In the genomic region with DNA sequence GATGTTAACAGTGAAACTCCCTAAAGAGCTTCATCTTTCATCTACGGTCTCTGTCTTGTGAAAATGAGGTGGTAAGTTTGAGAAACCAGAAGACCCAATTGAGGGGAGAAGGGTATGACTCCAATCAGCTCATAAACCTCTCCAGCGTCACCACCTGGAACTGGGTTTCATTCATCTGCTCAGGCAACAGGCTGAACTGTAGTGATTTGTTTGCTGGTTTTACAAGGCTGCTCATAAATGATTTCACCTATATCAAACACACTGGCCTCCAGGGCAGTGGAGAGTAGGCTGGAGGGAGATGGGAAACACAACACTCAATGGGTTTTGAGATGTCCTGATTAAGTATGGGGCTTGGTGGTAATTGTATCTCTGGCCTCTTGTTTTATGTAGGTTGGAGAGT, we compare ENCODE assay signal across 30 cellular contexts.
"Had no signal": no experiment of that assay in that cellular context is flagged by ENCODE, and none has a peak within 500 bp of the region (broad histone marks: within the 10 kb centered on the region; RNA-seq: fewer than 3 reads in every experiment).

No MANE protein-coding gene starts in this region.

- H3K9ac ChIP-seq: neural progenitor cell had no signal

- H3K27ac ChIP-seq: colonic mucosa, epithelial cell of prostate, foreskin keratinocyte, neural progenitor cell, prostate gland, skin epidermis, spleen, testis, tibial artery, upper lobe of left lung, uterus had no signal

- H3K36me3 Mint-ChIP-seq: memory B cell; naive B cell; natural killer cell treated with Interleukin-12 subunit alpha and Interleukin-12 subunit beta and Interleukin-15 and Interleukin-18, amount 100 ng/mL, for 72 hours; neural progenitor cell; stimulated activated memory B cell treated with anti-CD40 and anti-IgM and Interleukin-4, amounts not matched to agents 10 μg/mL and 1 μg/mL and 100 μg/mL, for 72 hours had no signal

- DNase-seq: colonic mucosa; effector CD8-positive, alpha-beta T cell; endodermal cell; foreskin keratinocyte; glutamatergic neuron; heart right ventricle; hippocampal formation; kidney glomerular epithelial cell; naive B cell; nucleus accumbens; right cardiac atrium; spleen; stimulated activated CD4-positive, alpha-beta T cell treated with anti-CD3 and anti-CD28 coated beads, Interleukin-4, amount 100 ng/mL, for 4 hours; stimulated activated naive CD8-positive, alpha-beta T cell treated with anti-CD3 and anti-CD28 coated beads, Interleukin-15, Interleukin-2, amounts not matched to agents 100 U/mL and 50 U/mL, for 24 hours; substantia nigra; testis; tibial artery; upper lobe of left lung; uterus had no signal

- H3K4me1 ChIP-seq: colonic mucosa, foreskin keratinocyte, heart right ventricle, neural progenitor cell, spleen, tibial artery, upper lobe of left lung, uterus had no signal

- H3K9me3 ChIP-seq: colonic mucosa, heart right ventricle, prostate gland, testis, tibial artery, upper lobe of left lung, uterus had no signal

- H3K27me3 ChIP-seq: colonic mucosa, heart right ventricle, neural progenitor cell, spleen, testis, tibial artery, upper lobe of left lung, uterus had no signal

- H3K36me3 ChIP-seq: colonic mucosa, heart right ventricle, neural progenitor cell, prostate gland, spleen, tibial artery, upper lobe of left lung, uterus had no signal

- H3K4me2 ChIP-seq: neural progenitor cell had no signal

- ATAC-seq: esophagus mucosa; foreskin keratinocyte; heart right ventricle; left lobe of liver; natural killer cell treated with Interleukin-12 subunit alpha and Interleukin-12 subunit beta and Interleukin-15 and Interleukin-18, amount 100 ng/mL, for 72 hours; right cardiac atrium; stimulated activated memory B cell treated with anti-CD40 and anti-IgM and Interleukin-4, amounts not matched to agents 10 μg/mL and 1 μg/mL and 100 μg/mL, for 72 hours; stimulated activated naive CD8-positive, alpha-beta T cell treated with anti-CD3 and anti-CD28 coated beads, Interleukin-15, Interleukin-2, amounts not matched to agents 100 U/mL and 50 U/mL, for 24 hours had no signal

- H3K27ac Mint-ChIP-seq: dendritic cell treated with granulocyte-macrophage colony-stimulating factor and Interleukin-4, amounts not matched to agents 40 ng/mL and 50 ng/mL, for 4 days; endodermal cell; memory B cell; naive B cell; natural killer cell treated with Interleukin-12 subunit alpha and Interleukin-12 subunit beta and Interleukin-15 and Interleukin-18, amount 100 ng/mL, for 72 hours; neural progenitor cell; stimulated activated memory B cell treated with anti-CD40 and anti-IgM and Interleukin-4, amounts not matched to agents 10 μg/mL and 1 μg/mL and 100 μg/mL, for 72 hours had no signal

- H3K4me3 ChIP-seq: colonic mucosa, heart right ventricle, lung, neural progenitor cell, prostate gland, skin epidermis, spleen, testis, tibial artery, upper lobe of left lung, uterus had no signal

- H3K4me3 Mint-ChIP-seq: dendritic cell treated with granulocyte-macrophage colony-stimulating factor and Interleukin-4, amounts not matched to agents 40 ng/mL and 50 ng/mL, for 4 days; endodermal cell; memory B cell; naive B cell; natural killer cell treated with Interleukin-12 subunit alpha and Interleukin-12 subunit beta and Interleukin-15 and Interleukin-18, amount 100 ng/mL, for 72 hours; neural progenitor cell; stimulated activated memory B cell treated with anti-CD40 and anti-IgM and Interleukin-4, amounts not matched to agents 10 μg/mL and 1 μg/mL and 100 μg/mL, for 72 hours had no signal

- H3K9me3 Mint-ChIP-seq: dendritic cell treated with granulocyte-macrophage colony-stimulating factor and Interleukin-4, amounts not matched to agents 40 ng/mL and 50 ng/mL, for 4 days; endodermal cell; memory B cell; natural killer cell treated with Interleukin-12 subunit alpha and Interleukin-12 subunit beta and Interleukin-15 and Interleukin-18, amount 100 ng/mL, for 72 hours; neural progenitor cell; stimulated activated memory B cell treated with anti-CD40 and anti-IgM and Interleukin-4, amounts not matched to agents 10 μg/mL and 1 μg/mL and 100 μg/mL, for 72 hours had no signal

- H3K4me1 Mint-ChIP-seq: endodermal cell; memory B cell; naive B cell; neural progenitor cell; stimulated activated memory B cell treated with anti-CD40 and anti-IgM and Interleukin-4, amounts not matched to agents 10 μg/mL and 1 μg/mL and 100 μg/mL, for 72 hours had no signal

- H2AFZ ChIP-seq: neural progenitor cell had no signal
